3 cellular contexts compared by ENCODE assay signal in genomic region chr3:129277829-129278271, GRCh38.
TF ChIP-seq lines count a peak whose summit lies in the region.

No MANE protein-coding gene starts in this region.

TF ChIP-seq in IMR-90, 13 proteins besides CTCF, POLR2A, EP300 and RAD21:
- TF ChIP-seq MXI1 (IDR thresholded peaks at IDR 0.05; ENCODE audit: borderline replicate concordance, low read depth, low read length): no peak
- TF ChIP-seq ELK1 (IDR thresholded peaks at IDR 0.05; ENCODE audit: borderline replicate concordance, low read depth, low read length): no peak
- no peak for TF ChIP-seq RFX5 (IDR thresholded peaks at IDR 0.05; ENCODE audit: low read depth, low read length)
- TF ChIP-seq CEBPB (IDR thresholded peaks at IDR 0.05; ENCODE audit: low read depth, low read length): no peak
- no peak for TF ChIP-seq MAZ (IDR thresholded peaks at IDR 0.05; ENCODE audit: borderline replicate concordance, low read depth, low read length)

TF ChIP-seq in GM12878, 131 proteins besides CTCF, POLR2A, EP300 and RAD21 (continues in another document):
- no peak for TF ChIP-seq NRF1 (conservative IDR thresholded peaks at IDR 0.05; ENCODE audit: low read depth, low read length)
- TF ChIP-seq SMARCA5 (IDR thresholded peaks at IDR 0.05): no peak
- TF ChIP-seq ZSCAN29 (IDR thresholded peaks at IDR 0.05): no peak
- TF ChIP-seq, protein P1, sequence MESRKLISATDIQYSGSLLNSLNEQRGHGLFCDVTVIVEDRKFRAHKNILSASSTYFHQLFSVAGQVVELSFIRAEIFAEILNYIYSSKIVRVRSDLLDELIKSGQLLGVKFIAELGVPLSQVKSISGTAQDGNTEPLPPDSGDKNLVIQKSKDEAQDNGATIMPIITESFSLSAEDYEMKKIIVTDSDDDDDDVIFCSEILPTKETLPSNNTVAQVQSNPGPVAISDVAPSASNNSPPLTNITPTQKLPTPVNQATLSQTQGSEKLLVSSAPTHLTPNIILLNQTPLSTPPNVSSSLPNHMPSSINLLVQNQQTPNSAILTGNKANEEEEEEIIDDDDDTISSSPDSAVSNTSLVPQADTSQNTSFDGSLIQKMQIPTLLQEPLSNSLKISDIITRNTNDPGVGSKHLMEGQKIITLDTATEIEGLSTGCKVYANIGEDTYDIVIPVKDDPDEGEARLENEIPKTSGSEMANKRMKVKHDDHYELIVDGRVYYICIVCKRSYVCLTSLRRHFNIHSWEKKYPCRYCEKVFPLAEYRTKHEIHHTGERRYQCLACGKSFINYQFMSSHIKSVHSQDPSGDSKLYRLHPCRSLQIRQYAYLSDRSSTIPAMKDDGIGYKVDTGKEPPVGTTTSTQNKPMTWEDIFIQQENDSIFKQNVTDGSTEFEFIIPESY (IDR thresholded peaks at IDR 0.05): no peak
- no peak for TF ChIP-seq FOS (IDR thresholded peaks at IDR 0.05; ENCODE audit: borderline replicate concordance, extremely low read depth, insufficient read length)
- no peak for TF ChIP-seq ZZZ3 (IDR thresholded peaks at IDR 0.05; ENCODE audit: control insufficient read depth, insufficient read length, low read depth)
- TF ChIP-seq ZBTB40 (IDR thresholded peaks at IDR 0.05; ENCODE audit: borderline replicate concordance): no peak
- no peak for TF ChIP-seq BMI1 (IDR thresholded peaks at IDR 0.05; ENCODE audit: borderline replicate concordance)
- TF ChIP-seq STAT3 (IDR thresholded peaks at IDR 0.05; ENCODE audit: low read depth, low read length): no peak
- no peak for TF ChIP-seq TCF12 (IDR thresholded peaks at IDR 0.05; ENCODE audit: low read depth, low read length)
- TF ChIP-seq, protein P2, sequence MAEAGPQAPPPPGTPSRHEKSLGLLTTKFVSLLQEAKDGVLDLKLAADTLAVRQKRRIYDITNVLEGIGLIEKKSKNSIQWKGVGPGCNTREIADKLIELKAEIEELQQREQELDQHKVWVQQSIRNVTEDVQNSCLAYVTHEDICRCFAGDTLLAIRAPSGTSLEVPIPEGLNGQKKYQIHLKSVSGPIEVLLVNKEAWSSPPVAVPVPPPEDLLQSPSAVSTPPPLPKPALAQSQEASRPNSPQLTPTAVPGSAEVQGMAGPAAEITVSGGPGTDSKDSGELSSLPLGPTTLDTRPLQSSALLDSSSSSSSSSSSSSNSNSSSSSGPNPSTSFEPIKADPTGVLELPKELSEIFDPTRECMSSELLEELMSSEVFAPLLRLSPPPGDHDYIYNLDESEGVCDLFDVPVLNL (IDR thresholded peaks at IDR 0.05; ENCODE audit: low read depth, low read length): no peak
- TF ChIP-seq, protein P3, sequence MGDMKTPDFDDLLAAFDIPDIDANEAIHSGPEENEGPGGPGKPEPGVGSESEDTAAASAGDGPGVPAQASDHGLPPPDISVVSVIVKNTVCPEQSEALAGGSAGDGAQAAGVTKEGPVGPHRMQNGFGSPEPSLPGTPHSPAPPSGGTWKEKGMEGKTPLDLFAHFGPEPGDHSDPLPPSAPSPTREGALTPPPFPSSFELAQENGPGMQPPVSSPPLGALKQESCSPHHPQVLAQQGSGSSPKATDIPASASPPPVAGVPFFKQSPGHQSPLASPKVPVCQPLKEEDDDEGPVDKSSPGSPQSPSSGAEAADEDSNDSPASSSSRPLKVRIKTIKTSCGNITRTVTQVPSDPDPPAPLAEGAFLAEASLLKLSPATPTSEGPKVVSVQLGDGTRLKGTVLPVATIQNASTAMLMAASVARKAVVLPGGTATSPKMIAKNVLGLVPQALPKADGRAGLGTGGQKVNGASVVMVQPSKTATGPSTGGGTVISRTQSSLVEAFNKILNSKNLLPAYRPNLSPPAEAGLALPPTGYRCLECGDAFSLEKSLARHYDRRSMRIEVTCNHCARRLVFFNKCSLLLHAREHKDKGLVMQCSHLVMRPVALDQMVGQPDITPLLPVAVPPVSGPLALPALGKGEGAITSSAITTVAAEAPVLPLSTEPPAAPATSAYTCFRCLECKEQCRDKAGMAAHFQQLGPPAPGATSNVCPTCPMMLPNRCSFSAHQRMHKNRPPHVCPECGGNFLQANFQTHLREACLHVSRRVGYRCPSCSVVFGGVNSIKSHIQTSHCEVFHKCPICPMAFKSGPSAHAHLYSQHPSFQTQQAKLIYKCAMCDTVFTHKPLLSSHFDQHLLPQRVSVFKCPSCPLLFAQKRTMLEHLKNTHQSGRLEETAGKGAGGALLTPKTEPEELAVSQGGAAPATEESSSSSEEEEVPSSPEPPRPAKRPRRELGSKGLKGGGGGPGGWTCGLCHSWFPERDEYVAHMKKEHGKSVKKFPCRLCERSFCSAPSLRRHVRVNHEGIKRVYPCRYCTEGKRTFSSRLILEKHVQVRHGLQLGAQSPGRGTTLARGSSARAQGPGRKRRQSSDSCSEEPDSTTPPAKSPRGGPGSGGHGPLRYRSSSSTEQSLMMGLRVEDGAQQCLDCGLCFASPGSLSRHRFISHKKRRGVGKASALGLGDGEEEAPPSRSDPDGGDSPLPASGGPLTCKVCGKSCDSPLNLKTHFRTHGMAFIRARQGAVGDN (IDR thresholded peaks at IDR 0.05): no peak
- TF ChIP-seq TCF7 (IDR thresholded peaks at IDR 0.05; ENCODE audit: borderline replicate concordance): no peak

TF ChIP-seq in HepG2, 621 proteins besides CTCF, POLR2A, EP300 and RAD21:
- TF ChIP-seq ZNF572 (CRISPR knock-in tag; IDR thresholded peaks at IDR 0.05) (no peak), PRPF4 (IDR thresholded peaks at IDR 0.05; ENCODE audit: low read depth, low read length, poor library complexity, severe bottlenecking) (peak; percentile 37), FOXK2 (IDR thresholded peaks at IDR 0.05) (no peak), ZNF800 (CRISPR knock-in tag; IDR thresholded peaks at IDR 0.05) (no peak), ZBTB38 (CRISPR knock-in tag; IDR thresholded peaks at IDR 0.05) (peak; percentile 76), ATF1 (CRISPR knock-in tag; IDR thresholded peaks at IDR 0.05) (no peak), RBM22 (optimal IDR thresholded peaks at IDR 0.05; ENCODE audit: low read length) (peak; percentile 73), SMAD1 (CRISPR knock-in tag; IDR thresholded peaks at IDR 0.05; ENCODE audit: borderline replicate concordance, low read depth) (0 out of 2 replicates have a peak, but pooled peaks have one; percentile 31), ZNF230 (CRISPR knock-in tag; IDR thresholded peaks at IDR 0.05) (0 out of 2 replicates have a peak, but pooled peaks have one; percentile 5), ZNF644 (CRISPR knock-in tag; IDR thresholded peaks at IDR 0.05; ENCODE audit: low read depth) (no peak), ARID5B (CRISPR knock-in tag; IDR thresholded peaks at IDR 0.05) (no peak)
- TF ChIP-seq, protein P4, sequence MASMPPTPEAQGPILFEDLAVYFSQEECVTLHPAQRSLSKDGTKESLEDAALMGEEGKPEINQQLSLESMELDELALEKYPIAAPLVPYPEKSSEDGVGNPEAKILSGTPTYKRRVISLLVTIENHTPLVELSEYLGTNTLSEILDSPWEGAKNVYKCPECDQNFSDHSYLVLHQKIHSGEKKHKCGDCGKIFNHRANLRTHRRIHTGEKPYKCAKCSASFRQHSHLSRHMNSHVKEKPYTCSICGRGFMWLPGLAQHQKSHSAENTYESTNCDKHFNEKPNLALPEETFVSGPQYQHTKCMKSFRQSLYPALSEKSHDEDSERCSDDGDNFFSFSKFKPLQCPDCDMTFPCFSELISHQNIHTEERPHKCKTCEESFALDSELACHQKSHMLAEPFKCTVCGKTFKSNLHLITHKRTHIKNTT (CRISPR knock-in tag; IDR thresholded peaks at IDR 0.05): no peak
TF ChIP-seq in HepG2: peak in this region for 5.
